Comparison of ENCODE assay signal across 19 cellular contexts in genomic region chr20:39473533-39473932, GRCh38.
"Had no signal": no experiment of that assay in that cellular context is flagged by ENCODE, and none has a peak within 500 bp of the region (broad histone marks: within the 10 kb centered on the region; RNA-seq: fewer than 3 reads in every experiment).

No MANE protein-coding gene starts in this region.

- H3K4me3 Mint-ChIP-seq: IgD-negative memory B cell had no signal

- H3K27ac Mint-ChIP-seq: IgD-negative memory B cell had no signal

- ATAC-seq: K562, SK-N-SH treated with all-trans-retinoic acid at 6 μM for 48 hours had no signal

- H3K4me3 ChIP-seq: K562 had no signal

- DNase-seq: Kasumi-1, MM.1S, NCI-H1092 treated with DMSO at 0.1 percent for 48 hours, NCI-H1694, NCI-H187 treated with DMSO at 0.1 percent for 48 hours, NCI-H2029 treated with DMSO at 0.1 percent for 48 hours, NCI-H2171 treated with DMSO at 0.1 percent for 48 hours, NCI-H345, NCI-H446 treated with DMSO at 0.1 percent for 48 hours, NCI-H524, NCI-H526 treated with DMSO at 0.1 percent for 48 hours, NCI-H82, SHP77, T-helper 1 cell had no signal

- H3K36me3 Mint-ChIP-seq: IgD-negative memory B cell had no signal

- H3K27me3 Mint-ChIP-seq: IgD-negative memory B cell had no signal

- H3K27ac ChIP-seq: KMS-11, RWPE1 had no signal

- FAIRE-seq: K562 had no signal

- H3K4me1 Mint-ChIP-seq: IgD-negative memory B cell had no signal
